ENCODE assay signal across 10 cellular contexts in the genomic region with DNA sequence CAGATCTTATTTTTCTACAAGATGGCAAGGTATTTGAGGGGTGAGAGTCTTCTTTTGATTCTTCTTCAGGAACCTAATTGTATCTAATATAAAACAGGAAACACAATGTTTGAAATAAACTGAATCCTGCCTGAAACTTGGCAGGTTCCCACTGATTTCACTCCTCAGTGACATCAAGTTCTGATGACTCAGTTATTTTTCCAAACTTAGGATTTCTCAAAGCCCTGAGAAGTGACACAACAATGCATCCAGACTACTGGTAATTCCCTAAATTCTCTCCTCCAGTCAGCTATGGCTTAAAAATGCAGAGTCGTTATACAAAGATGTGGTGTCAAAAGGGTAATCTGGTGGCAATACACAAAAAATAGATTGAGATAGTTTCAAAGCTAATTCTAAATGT.
DNase-seq lines count a peak whose midpoint lies in the region; ATAC-seq and TF ChIP-seq lines count a peak whose summit lies in the region.
"Had no signal": no experiment of that assay in that cellular context is flagged by ENCODE, and none has a peak within 500 bp of the region (broad histone marks: within the 10 kb centered on the region; RNA-seq: fewer than 3 reads in every experiment).

No MANE protein-coding gene starts in this region.

- H3K9me3 Mint-ChIP-seq in activated T-cell treated with anti-CD3 and anti-CD28 coated beads, Interleukin-2, amount 50 U/mL, for 72 hours = no peaks in the 10 kb centered on the region

- no peaks in the 10 kb centered on the region for H3K9me3 ChIP-seq in vagina

- no peak overlapping the region for H3K4me3 Mint-ChIP-seq in activated T-cell treated with anti-CD3 and anti-CD28 coated beads, Interleukin-2, amount 50 U/mL, for 72 hours

- TF ChIP-seq POLR2A in vagina (IDR thresholded peaks at IDR 0.05) = no peak

- no peaks in the 10 kb centered on the region for H3K36me3 ChIP-seq in vagina

- H3K27ac ChIP-seq in vagina = peak overlapping the region; percentile 39

- no peaks in the 10 kb centered on the region for H3K4me1 Mint-ChIP-seq in activated T-cell treated with anti-CD3 and anti-CD28 coated beads, Interleukin-2, amount 50 U/mL, for 72 hours (ENCODE audit: low read depth)

- ATAC-seq in activated T-cell treated with anti-CD3 and anti-CD28 coated beads, Interleukin-2, amount 50 U/mL, for 72 hours (replicated peaks in 1 of 2) = no peak

- H3K27me3 ChIP-seq in vagina = no peaks in the 10 kb centered on the region

- intact Hi-C loops in vagina (cut with DNase I) = no loop called here

- H3K4me1 ChIP-seq in vagina = peaks cover 19% of the 10 kb centered on the region

- H3K36me3 Mint-ChIP-seq in activated T-cell treated with anti-CD3 and anti-CD28 coated beads, Interleukin-2, amount 50 U/mL, for 72 hours (ENCODE audit: insufficient read depth in 2 of 2) = no peaks in the 10 kb centered on the region

- peak overlapping the region; percentile 10 for H3K27ac Mint-ChIP-seq in activated T-cell treated with anti-CD3 and anti-CD28 coated beads, Interleukin-2, amount 50 U/mL, for 72 hours

- TF ChIP-seq CTCF in choroid plexus epithelial cell (conservative IDR thresholded peaks at IDR 0.05; ENCODE audit: low read depth, low read length) (no peak), vagina (IDR thresholded peaks at IDR 0.05) (no peak)

- H3K4me3 ChIP-seq in choroid plexus epithelial cell (ENCODE audit: low read depth, low read length) = no peak overlapping the region
- H3K4me3 ChIP-seq in vagina = no peak overlapping the region

- DNase-seq in activated T-cell treated with anti-CD3 and anti-CD28 coated beads, Interleukin-2, amount 50 U/mL, for 72 hours = no peak
- DNase-seq in activated T-cell treated with anti-CD3 and anti-CD28 coated beads for 4 hours (no peak), choroid plexus epithelial cell (ENCODE audit: low read depth) (peak; percentile 71), kidney glomerular epithelial cell (lab: John Stamatoyannopoulos, UW) (peak; percentile 9), vagina (ENCODE audit: extremely low spot score in 2 of 2) (no peak), SK-N-DZ (ENCODE audit: low spot score) (no peak), NCI-H1417 treated with DMSO at 0.1 percent for 48 hours (lab: John Stamatoyannopoulos, UW) (no peak), GM19238 (ENCODE audit: insufficient read length, low spot score) (no peak)
- DNase-seq: 8988T, NCI-H774 had no signal

- no peaks in the 10 kb centered on the region for H3K27me3 Mint-ChIP-seq in activated T-cell treated with anti-CD3 and anti-CD28 coated beads, Interleukin-2, amount 50 U/mL, for 72 hours (ENCODE audit: low read depth)

Comparison
In these comparisons a context has a peak if more than half of its experiments do, and no peak if none do; other contexts are left out.
1. DNase-seq: peak in choroid plexus epithelial cell (single experiment) and kidney glomerular epithelial cell (single experiment); none in activated T-cell treated with anti-CD3 and anti-CD28 coated beads, Interleukin-2, amount 50 U/mL, for 72 hours (0 of 2), activated T-cell treated with anti-CD3 and anti-CD28 coated beads for 4 hours (single experiment), vagina (0 of 2), SK-N-DZ (single experiment), NCI-H1417 treated with DMSO at 0.1 percent for 48 hours (single experiment) and GM19238 (single experiment).